Comparison of ENCODE assay signal across 8 cellular contexts in genomic region chr7:142782922-142783900, GRCh38. TPM values are rescaled to one million over a fixed set of nuclear protein-coding genes. Genes with fewer than 3 reads are reported as not detected.
DNase-seq lines count a peak whose midpoint lies in the region; ATAC-seq and TF ChIP-seq lines count a peak whose summit lies in the region.

No MANE protein-coding gene starts in this region.

- no peak overlapping the region for H3K4me3 ChIP-seq in NB4 (ENCODE audit: low read depth, low read length)
- H3K4me3 ChIP-seq in osteoblast (ENCODE audit: insufficient read depth, low read length): peak overlapping the region; percentile 68
- H3K4me3 ChIP-seq in aorta (ENCODE audit: low read length in 2 of 2): peak overlapping the region; percentile 0 to 29

- H3K9me3 Mint-ChIP-seq in glutamatergic neuron (ENCODE audit: unreplicated experiment): peaks cover 1% of the 10 kb centered on the region

- peak overlapping the region; percentile 87 for H3K4me2 ChIP-seq in osteoblast (ENCODE audit: insufficient read depth, low read length)

- TF ChIP-seq POLR2A in NB4 (IDR thresholded peaks at IDR 0.05; ENCODE audit: extremely low read depth, insufficient read length): no peak

- no peaks in the 10 kb centered on the region for H3K9me3 ChIP-seq in osteoblast (ENCODE audit: low read depth, low read length)
- no peaks in the 10 kb centered on the region for H3K9me3 ChIP-seq in aorta (ENCODE audit: control insufficient read depth, low read length)

- H3K27ac ChIP-seq in osteoblast (ENCODE audit: low read depth, low read length): no peak overlapping the region
- H3K27ac ChIP-seq in aorta (ENCODE audit: low read depth in 1 of 2, low read length in 2 of 2): no peak overlapping the region

- H3K27me3 Mint-ChIP-seq in glutamatergic neuron (ENCODE audit: unreplicated experiment): peaks cover 2% of the 10 kb centered on the region

- H4K20me1 ChIP-seq in osteoblast (ENCODE audit: insufficient read depth, low read length): no peaks in the 10 kb centered on the region

- DNase-seq in NB4 (ENCODE audit: low read depth) (peak; percentile 92), SK-MEL-5 (ENCODE audit: low read depth, low spot score) (peak; percentile 95), glutamatergic neuron (peak; percentile 90), osteoblast (ENCODE audit: insufficient read length, low spot score, missing footprints) (peak; percentile 96), aorta (peak; percentile 90 to 94)
- peak; percentile 79 for DNase-seq in activated naive CD4-positive, alpha-beta T cell treated with anti-CD3 and anti-CD28 coated beads, Interleukin-2, amount 50 U/mL, for 16 hours

- ATAC-seq in HG02642 (IDR thresholded peaks at IDR 0.05; ENCODE audit: poor library complexity, unreplicated experiment): peak; percentile 93
- ATAC-seq in aorta (ENCODE audit: low FRiP score): peak; percentile 91

- H3K4me1 ChIP-seq in osteoblast (ENCODE audit: insufficient read depth, low read length) (peaks cover 4% of the 10 kb centered on the region), aorta (ENCODE audit: control insufficient read depth in 1 of 2, insufficient read depth in 2 of 2, low read length in 2 of 2) (no peaks in the 10 kb centered on the region)

- in situ Hi-C loops in SK-MEL-5 (cut with HindIII; ENCODE audit: low pct_unique_long_range_greater_than_20kb, low sequenced_read_pairs): no loop called here

- intact Hi-C loops in aorta (cut with DNase I): loop anchor here (1.0 to 10.0 kb wide), 6 partner anchors 66 to 151 kb away; no protein-coding TSS in a partner anchor

- H3K4me3 Mint-ChIP-seq in glutamatergic neuron (ENCODE audit: unreplicated experiment): peak overlapping the region; percentile 80

- WGBS in aorta, 2 donors: 4 to 8% methylated on average over 32 of the region's 32 CpGs

- H3K36me3 Mint-ChIP-seq in glutamatergic neuron (ENCODE audit: unreplicated experiment): no peaks in the 10 kb centered on the region

- H3K36me3 ChIP-seq in osteoblast (ENCODE audit: insufficient read depth, low read length) (no peaks in the 10 kb centered on the region), aorta (ENCODE audit: control insufficient read depth in 1 of 2, insufficient read depth in 2 of 2, low read length in 1 of 2) (no peaks in the 10 kb centered on the region)

- H3K27me3 ChIP-seq in osteoblast (ENCODE audit: insufficient read depth, low read length) (peaks cover 12% of the 10 kb centered on the region), aorta (ENCODE audit: control insufficient read depth in 1 of 2, insufficient read depth in 2 of 2, low read length in 1 of 2) (no peaks in the 10 kb centered on the region)

- H2AFZ ChIP-seq in osteoblast (ENCODE audit: low read length): peak overlapping the region; percentile 79

- H3K27ac Mint-ChIP-seq in glutamatergic neuron (ENCODE audit: unreplicated experiment): no peak overlapping the region

- TF ChIP-seq CTCF in GM12874 (IDR thresholded peaks at IDR 0.05; ENCODE audit: insufficient read depth, low read depth, low read length): peak; percentile 86
- peak; percentile 98 for TF ChIP-seq CTCF in NB4 (IDR thresholded peaks at IDR 0.05; ENCODE audit: low read depth, low read length)
- TF ChIP-seq CTCF in glutamatergic neuron (IDR thresholded peaks at IDR 0.05; ENCODE audit: partially characterized antibody, unreplicated experiment): peak; percentile 95
- TF ChIP-seq CTCF in osteoblast (IDR thresholded peaks at IDR 0.05; ENCODE audit: extremely low read depth, low read depth, low read length): peak; percentile 93

- H3K79me2 ChIP-seq in osteoblast (ENCODE audit: insufficient read depth, low read length): no peaks in the 10 kb centered on the region

- no peaks in the 10 kb centered on the region for H3K4me1 Mint-ChIP-seq in glutamatergic neuron (ENCODE audit: low read depth, unreplicated experiment)

RNA-seq across cellular contexts. Expression of gene PRSS2, which starts 12.4 kb away (rescaled TPM):
- not detected in 2 replicates for total RNA-seq in SK-MEL-5 (2014; rRNA removed; shearing (Covaris generic))
- not detected in 2 replicates for polyA plus RNA-seq in SK-MEL-5 (2015; cell fraction: cytosol; rRNA removed)
- polyA plus RNA-seq in SK-MEL-5 (2015; cell fraction: nucleus; rRNA removed): not detected in 2 replicates
- total RNA-seq in glutamatergic neuron (ENCODE audit: unreplicated experiment) (not detected), osteoblast (not detected in 2 replicates), aorta (10 to 100 TPM in 1 of 2 donors, 1 to 10 TPM in 1; 9.3 to 12.0 TPM)
- polyA plus RNA-seq in aorta: 10 to 100 TPM; 19.1 to 24.4 TPM

RNA-seq across cellular contexts. Expression of gene PRSS1, which starts 33.9 kb away (rescaled TPM):
- total RNA-seq in SK-MEL-5 (2014; rRNA removed; shearing (Covaris generic)): not detected in 2 replicates
- polyA plus RNA-seq in SK-MEL-5 (2015; cell fraction: cytosol; rRNA removed): not detected in 2 replicates
- not detected in 2 replicates for polyA plus RNA-seq in SK-MEL-5 (2015; cell fraction: nucleus; rRNA removed)
- total RNA-seq in glutamatergic neuron (ENCODE audit: unreplicated experiment) (not detected), osteoblast (not detected in 2 replicates), aorta (1 to 10 TPM; 5.6 to 6.3 TPM)
- polyA plus RNA-seq in aorta: 10 to 100 TPM in 1 of 2 donors, 1 to 10 TPM in 1; 8.7 to 19.9 TPM

Comparison
In these comparisons a context has a peak if more than half of its experiments do, and no peak if none do; other contexts are left out.
1. RNA of gene PRSS2, which starts 12.4 kb away (total RNA-seq): 9.3 to 12.0 TPM in aorta; not detected in SK-MEL-5, not detected in glutamatergic neuron (single experiment) and not detected in osteoblast; every median in the first group is over 10 times any median in the second.
2. Peak in every context shown above with its lines, with median percentiles within 50 percentile points of each other: CTCF ChIP-seq and DNase-seq.